8 cellular contexts compared by ENCODE assay signal in genomic region chr16:11797166-11797956, GRCh38. TPM values are rescaled to one million over a fixed set of nuclear protein-coding genes. Genes with fewer than 3 reads are reported as not detected.
DNase-seq lines count a peak whose midpoint lies in the region; FAIRE-seq and TF ChIP-seq lines count a peak whose summit lies in the region.

TSS of gene ZC3H7A (minus strand) at chr16:11797258. CDS start at chr16:11782354, 14,904 bp downstream.

- H3K4me1 Mint-ChIP-seq in H9 (peaks cover 28 to 37% of the 10 kb centered on the region in 2 experiments), neural crest cell (peaks cover 64% of the 10 kb centered on the region)

- no peak within 1 kb of the TSS for H2AK5ac ChIP-seq in H9 (ENCODE audit: insufficient read length, low read length)

- H2BK5ac ChIP-seq in H9 (ENCODE audit: insufficient read length, low read length), result no peak within 1 kb of the TSS

- no peaks in the 10 kb centered on the region for H3K4me1 ChIP-seq in H9 (ENCODE audit: insufficient read depth, low read length)
- H3K4me1 ChIP-seq in stomach smooth muscle (ENCODE audit: control insufficient read depth, insufficient read depth, low read length), result peaks cover 49% of the 10 kb centered on the region

- no peak within 1 kb of the TSS for H3K23ac ChIP-seq in H9 (ENCODE audit: insufficient read length, low read depth, low read length)

- no peaks in the 10 kb centered on the region for H3K27me3 ChIP-seq in H9 (ENCODE audit: insufficient read depth, low read length)
- no peaks in the 10 kb centered on the region for H3K27me3 ChIP-seq in MG63
- no peaks in the 10 kb centered on the region for H3K27me3 ChIP-seq in stomach smooth muscle (ENCODE audit: control insufficient read depth in 1 of 2, insufficient read depth in 2 of 2, low read length in 2 of 2)

- H3K27ac Mint-ChIP-seq in H9, result peak within 1 kb of the TSS; percentile 86 to 97 (median 96)
- peak within 1 kb of the TSS; percentile 96 for H3K27ac Mint-ChIP-seq in neural crest cell (ENCODE audit: unreplicated experiment)

- DNase-seq in H9 (peak; percentile 98), MG63 (peak; percentile 98), SHP77 treated with DMSO at 0.1 percent for 48 hours (lab: John Stamatoyannopoulos, UW) (peak; percentile 88), activated gamma-delta T cell (lab: John Stamatoyannopoulos, UW) (peak; percentile 94), fibroblast of villous mesenchyme (ENCODE audit: low read depth) (peak; percentile 98), neural crest cell (ENCODE audit: low read depth, low spot score) (peak; percentile 87)

- no peaks in the 10 kb centered on the region for H3K79me1 ChIP-seq in H9 (ENCODE audit: insufficient read depth, low read depth, low read length, poor library complexity, severe bottlenecking)

- no peak within 1 kb of the TSS for H3T11ph ChIP-seq in H9 (ENCODE audit: low read length)

- peak within 1 kb of the TSS; percentile 89 for H3K4me2 ChIP-seq in H9 (ENCODE audit: insufficient read depth, insufficient read length, low read length)

- TF ChIP-seq CTCF in H9 (conservative IDR thresholded peaks at IDR 0.05) (peak; percentile 78), fibroblast of villous mesenchyme (IDR thresholded peaks at IDR 0.05; ENCODE audit: insufficient read depth, low read depth, low read length) (peak; percentile 39), neural crest cell (conservative IDR thresholded peaks at IDR 0.05) (peak; percentile 83)

- peak; percentile 82 for FAIRE-seq in G401.6 (lab: Jason Lieb, UNC)

- no peak within 1 kb of the TSS for H2BK20ac ChIP-seq in H9 (ENCODE audit: low read depth, low read length, poor library complexity, severe bottlenecking)

- H3K14ac ChIP-seq in H9 (ENCODE audit: insufficient read depth, low read length), result peak within 1 kb of the TSS; percentile 81

- H3K4ac ChIP-seq in H9 (ENCODE audit: low read depth, low read length), result no peak within 1 kb of the TSS; the same call in 1 of the 2 replicates

- H3K79me2 ChIP-seq in H9 (ENCODE audit: insufficient read depth, low read length), result peaks cover 9% of the 10 kb centered on the region; the same call in 1 of the 2 replicates

- H3K4me3 Mint-ChIP-seq in H9 (peak within 1 kb of the TSS; percentile 86 to 92), neural crest cell (peak within 1 kb of the TSS; percentile 97)

- H4K91ac ChIP-seq in H9 (ENCODE audit: insufficient read length, low read depth, low read length), result no peak within 1 kb of the TSS

- H2AFZ ChIP-seq in H9 (ENCODE audit: low read length), result no peak within 1 kb of the TSS

- H2BK15ac ChIP-seq in H9 (ENCODE audit: low read depth, low read length), result no peak within 1 kb of the TSS

- no CpG with 5 or more reads among the region's 80 CpGs for WGBS in H9 (ENCODE audit: extremely low coverage, insufficient read length, low lambda C conversion rate)

- H3K9me3 ChIP-seq in H9 (ENCODE audit: control insufficient read depth, low read depth, low read length) (no peaks in the 10 kb centered on the region), MG63 (no peaks in the 10 kb centered on the region), stomach smooth muscle (ENCODE audit: control insufficient read depth in 2 of 2, low read length in 2 of 2) (no peaks in the 10 kb centered on the region)

- H3K9ac ChIP-seq in H9 (ENCODE audit: extremely low read depth, insufficient read length, low read length) (peak within 1 kb of the TSS; percentile 86), stomach smooth muscle (ENCODE audit: low read length in 2 of 2) (peak within 1 kb of the TSS; percentile 99)

- H3K18ac ChIP-seq in H9 (ENCODE audit: insufficient read length, low read depth, low read length), result peak within 1 kb of the TSS; percentile 89

- no peak within 1 kb of the TSS for H3K56ac ChIP-seq in H9 (ENCODE audit: insufficient read length, low read depth, low read length)

- H3K36me3 ChIP-seq in MG63 (peaks cover 43% of the 10 kb centered on the region), stomach smooth muscle (ENCODE audit: control insufficient read depth in 2 of 2, insufficient read depth in 2 of 2, low read length in 2 of 2) (no peaks in the 10 kb centered on the region)

- H3K4me3 ChIP-seq in MG63 (peak within 1 kb of the TSS; percentile 89), fibroblast of villous mesenchyme (ENCODE audit: low read depth, low read length) (peak within 1 kb of the TSS; percentile 84), stomach smooth muscle (ENCODE audit: low read length in 2 of 2) (peak within 1 kb of the TSS; percentile 89 to 93)

- no peaks in the 10 kb centered on the region; the same call in 1 of the 2 replicates for H3K27me3 Mint-ChIP-seq in H9 (ENCODE audit: low read depth)
- H3K27me3 Mint-ChIP-seq in neural crest cell (ENCODE audit: low read depth), result no peaks in the 10 kb centered on the region

- H3K27ac ChIP-seq in H9 (ENCODE audit: insufficient read length, low read depth, low read length) (peak within 1 kb of the TSS; percentile 76), stomach smooth muscle (ENCODE audit: low read length) (peak within 1 kb of the TSS; percentile 99)

- H4K20me1 ChIP-seq in H9 (ENCODE audit: control insufficient read depth, insufficient read depth, insufficient read length), result no peaks in the 10 kb centered on the region

- H4K5ac ChIP-seq in H9 (ENCODE audit: insufficient read length, low read depth, low read length), result no peak within 1 kb of the TSS

- H3K36me3 Mint-ChIP-seq in H9 (ENCODE audit: insufficient read depth in 1 of 3, low read depth in 3 of 3), result peaks cover 0 to 10% (median 7%) of the 10 kb centered on the region in 3 experiments; a peak in 3 of 7 replicates
- peaks cover 4% of the 10 kb centered on the region for H3K36me3 Mint-ChIP-seq in neural crest cell (ENCODE audit: low read depth)

- no peaks in the 10 kb centered on the region for H3K9me3 Mint-ChIP-seq in H9
- no peaks in the 10 kb centered on the region for H3K9me3 Mint-ChIP-seq in neural crest cell

- H2BK120ac ChIP-seq in H9 (ENCODE audit: low read depth, low read length, poor library complexity, severe bottlenecking), result no peak within 1 kb of the TSS

- H4K8ac ChIP-seq in H9 (replicated peaks; ENCODE audit: insufficient read length, low read depth, low read length), result no peak within 1 kb of the TSS

- H3K23me2 ChIP-seq in H9 (ENCODE audit: insufficient read length, low read depth, low read length, poor library complexity, severe bottlenecking), result peaks cover 16% of the 10 kb centered on the region

- no peak within 1 kb of the TSS for H2BK12ac ChIP-seq in H9 (ENCODE audit: insufficient read length, low read depth, low read length)

RNA-seq across cellular contexts. Expression of gene ZC3H7A, which starts in this region (rescaled TPM):
- total RNA-seq in H9 (2021), result 43.1 and 43.5 TPM in 2 replicates
- 35.6 and 60.5 TPM in 2 replicates for total RNA-seq in MG63 (2014; rRNA removed; shearing (Covaris generic); ENCODE audit: low replicate concordance)
- total RNA-seq in fibroblast of villous mesenchyme, result 39.0 and 59.2 TPM in 2 replicates
- 66.5 and 74.6 TPM in 2 replicates for total RNA-seq in neural crest cell

Comparison
In these comparisons a context has a peak if more than half of its experiments do, and no peak if none do; other contexts are left out.
1. Peak in every context shown above with its lines: DNase-seq, H3K4me3 ChIP-seq and H3K27ac ChIP-seq.